Comparison of ENCODE assay signal across 12 cellular contexts in the genomic region with DNA sequence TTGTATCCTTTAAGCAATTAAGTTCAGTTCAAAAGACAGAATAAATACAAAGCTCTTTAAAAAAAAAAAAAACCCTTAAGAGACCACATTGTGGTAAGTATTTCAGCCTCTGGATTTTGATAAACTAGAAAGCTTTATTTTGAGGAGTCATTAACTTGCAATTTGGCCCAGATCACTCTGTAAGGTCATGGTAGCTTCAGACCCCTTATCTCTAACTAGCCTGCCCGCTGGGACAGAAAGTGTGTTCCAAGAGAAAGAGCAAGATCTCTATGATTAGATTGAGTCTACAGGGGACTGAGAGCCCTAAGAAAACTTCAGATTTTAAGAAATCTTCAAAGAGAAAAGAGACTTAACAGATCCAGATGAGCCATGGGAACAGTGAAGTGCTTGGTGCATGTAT.
"Had no signal": no experiment of that assay in that cellular context is flagged by ENCODE, and none has a peak within 500 bp of the region (broad histone marks: within the 10 kb centered on the region; RNA-seq: fewer than 3 reads in every experiment).

No MANE protein-coding gene starts in this region.

- H3K27ac ChIP-seq: cardiac muscle cell, stomach, thoracic aorta, VCaP had no signal

- DNase-seq: activated CD4-positive, alpha-beta memory T cell treated with anti-CD3 and anti-CD28 coated beads, Interleukin-2, amount 10 ng/mL, durations not matched to agents 7 days and 5 days; activated CD4-positive, alpha-beta T cell treated with anti-CD3 and anti-CD28 coated beads for 36 hours; activated CD8-positive, alpha-beta memory T cell treated with anti-CD3 and anti-CD28 coated beads, Interleukin-2, amount 50 U/mL, for 48 hours; activated naive CD8-positive, alpha-beta T cell treated with anti-CD3 and anti-CD28 coated beads, Interleukin-2, amount 10 ng/mL, durations not matched to agents 7 days and 5 days; foreskin melanocyte; head of caudate nucleus; retina; stimulated activated CD4-positive, alpha-beta T cell treated with anti-CD3 and anti-CD28 coated beads, Interleukin-4, amount 100 ng/mL, for 4 hours had no signal

- H3K27ac Mint-ChIP-seq: activated CD4-positive, alpha-beta memory T cell treated with anti-CD3 and anti-CD28 coated beads, Interleukin-2, amount 10 ng/mL, durations not matched to agents 7 days and 5 days; activated CD4-positive, alpha-beta T cell treated with anti-CD3 and anti-CD28 coated beads for 36 hours; activated naive CD8-positive, alpha-beta T cell treated with anti-CD3 and anti-CD28 coated beads, Interleukin-2, amount 10 ng/mL, durations not matched to agents 7 days and 5 days had no signal

- H3K27me3 ChIP-seq: cardiac muscle cell, stomach had no signal

- ATAC-seq: activated CD4-positive, alpha-beta T cell treated with anti-CD3 and anti-CD28 coated beads for 36 hours had no signal

- H3K4me3 ChIP-seq: cardiac muscle cell, stomach, thoracic aorta had no signal

- H3K9me3 Mint-ChIP-seq: activated CD4-positive, alpha-beta memory T cell treated with anti-CD3 and anti-CD28 coated beads, Interleukin-2, amount 10 ng/mL, durations not matched to agents 7 days and 5 days had no signal

- H3K36me3 ChIP-seq: cardiac muscle cell, stomach, thoracic aorta had no signal

- H3K27me3 Mint-ChIP-seq: activated CD4-positive, alpha-beta memory T cell treated with anti-CD3 and anti-CD28 coated beads, Interleukin-2, amount 10 ng/mL, durations not matched to agents 7 days and 5 days; activated CD4-positive, alpha-beta T cell treated with anti-CD3 and anti-CD28 coated beads for 36 hours; activated naive CD8-positive, alpha-beta T cell treated with anti-CD3 and anti-CD28 coated beads, Interleukin-2, amount 10 ng/mL, durations not matched to agents 7 days and 5 days had no signal

- H3K9me3 ChIP-seq: stomach, thoracic aorta had no signal

- H3K4me3 Mint-ChIP-seq: activated CD4-positive, alpha-beta memory T cell treated with anti-CD3 and anti-CD28 coated beads, Interleukin-2, amount 10 ng/mL, durations not matched to agents 7 days and 5 days; activated CD4-positive, alpha-beta T cell treated with anti-CD3 and anti-CD28 coated beads for 36 hours; activated naive CD8-positive, alpha-beta T cell treated with anti-CD3 and anti-CD28 coated beads, Interleukin-2, amount 10 ng/mL, durations not matched to agents 7 days and 5 days had no signal
